In the genomic region with DNA sequence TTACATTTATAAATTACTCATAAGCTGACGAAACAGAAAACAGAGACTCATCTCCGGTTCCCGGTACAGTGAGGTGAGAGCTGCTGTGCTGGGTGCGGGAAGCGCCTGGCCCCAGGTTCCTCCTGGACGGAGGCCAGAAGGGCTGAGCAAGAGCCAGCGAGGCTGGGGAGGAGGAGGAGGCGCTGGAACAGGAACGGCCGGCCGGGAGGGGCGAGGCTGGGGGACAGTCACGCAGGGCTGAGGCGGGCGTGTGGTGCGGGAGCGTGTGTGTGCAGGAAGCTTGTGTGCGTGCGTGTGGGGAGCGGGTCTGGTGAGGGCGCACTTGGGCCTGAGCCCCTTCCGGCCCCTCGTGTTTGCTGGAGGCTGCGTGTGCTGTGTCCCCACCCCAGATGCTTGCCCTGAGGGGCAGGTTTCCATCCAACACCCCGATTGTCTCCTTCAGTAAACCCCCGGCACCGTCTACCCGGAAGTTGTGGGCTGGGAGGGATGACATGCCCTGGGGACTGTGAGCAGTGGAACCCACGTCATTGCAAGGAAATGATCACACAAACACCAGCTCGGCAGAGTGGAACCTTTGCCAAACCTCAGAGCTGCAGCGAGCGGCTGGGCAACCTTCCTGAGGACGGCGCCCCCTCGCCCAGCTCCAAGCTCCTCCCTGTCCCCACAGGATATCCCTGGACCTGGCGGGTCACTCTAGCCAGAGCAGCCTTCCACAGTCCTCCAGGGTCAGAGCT, we compare ENCODE assay signal across 8 cellular contexts.
DNase-seq lines count a peak whose midpoint lies in the region; ATAC-seq lines count a peak whose summit lies in the region.

No MANE protein-coding gene starts in this region.

- H3K27ac ChIP-seq in skin epidermis, result peak overlapping the region; percentile 81 to 100 (median 94)

- peak; percentile 46 for ATAC-seq in GM19397 (IDR thresholded peaks at IDR 0.05; ENCODE audit: unreplicated experiment)
- ATAC-seq in HG02571 (IDR thresholded peaks at IDR 0.05; ENCODE audit: unreplicated experiment), result no peak

- peak overlapping the region; percentile 26 to 45 (median 35) for H3K4me3 ChIP-seq in skin epidermis

- DNase-seq in CD1c-positive myeloid dendritic cell (ENCODE audit: extremely low spot score) (peak; percentile 94), KG1 (lab: John Stamatoyannopoulos, UW) (peak; percentile 72), T-helper 22 cell (ENCODE audit: low read depth) (peak; percentile 96), anterior cingulate cortex (lab: John Stamatoyannopoulos, UW) (peak in 52 of 58 donors; percentile 22 to 89 (median 65)), hepatic stellate cell (ENCODE audit: low spot score) (peak; percentile 99)
